Comparison of ENCODE assay signal across 29 cellular contexts in the genomic region with DNA sequence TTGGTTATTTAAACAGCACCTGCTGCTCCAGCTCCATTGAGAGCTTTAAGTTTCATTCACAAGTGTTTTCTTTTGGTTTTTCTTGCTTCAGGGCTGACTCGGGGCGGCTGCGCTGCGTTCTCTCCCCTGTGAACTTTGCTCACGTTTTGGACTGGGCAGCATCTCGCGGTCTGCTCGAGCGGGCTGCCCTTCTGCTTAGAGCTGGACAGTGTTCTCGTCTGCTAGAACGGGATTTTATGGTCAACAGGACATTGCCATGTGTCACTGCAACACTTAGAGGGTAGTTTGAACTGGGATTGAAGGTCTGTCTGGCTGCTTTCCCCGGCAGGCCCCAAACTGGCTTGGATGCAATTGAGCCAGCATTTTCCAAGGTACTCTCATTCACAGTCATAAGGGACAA. TPM values are rescaled to one million over a fixed set of nuclear protein-coding genes. Genes with fewer than 3 reads are reported as not detected.
DNase-seq lines count a peak whose midpoint lies in the region; ATAC-seq and TF ChIP-seq lines count a peak whose summit lies in the region.
"Had no signal": no experiment of that assay in that cellular context is flagged by ENCODE, and none has a peak within 500 bp of the region (broad histone marks: within the 10 kb centered on the region; RNA-seq: fewer than 3 reads in every experiment).

No MANE protein-coding gene starts in this region.

- H3K36me3 ChIP-seq in right lobe of liver (no peaks in the 10 kb centered on the region), skeletal muscle satellite cell (ENCODE audit: insufficient read depth, low read length) (no peaks in the 10 kb centered on the region), testis (ENCODE audit: low read depth, missing control alignments) (no peaks in the 10 kb centered on the region)
- H3K36me3 ChIP-seq: gastrocnemius medialis, ovary, upper lobe of left lung had no signal

- H3K9me3 Mint-ChIP-seq in WTC11 = no peaks in the 10 kb centered on the region
- H3K9me3 Mint-ChIP-seq: activated T-cell treated with anti-CD3 and anti-CD28 coated beads, Interleukin-2, amount 50 U/mL, for 24 hours; T-helper 2 cell treated with Interferon-gamma antibody and Interleukin-4, amounts not matched to agents 5 μg/mL and 100 μg/mL, for 36 hours had no signal

- H3K27ac ChIP-seq in right lobe of liver (no peak overlapping the region), testis (no peak overlapping the region)
- H3K27ac ChIP-seq: 22Rv1, C4-2B, dorsolateral prefrontal cortex, gastrocnemius medialis, GM23248, hepatocyte, ovary, upper lobe of left lung had no signal

- H3K4me3 Mint-ChIP-seq in WTC11 = no peak overlapping the region
- H3K4me3 Mint-ChIP-seq: activated CD4-positive, alpha-beta T cell treated with anti-CD3 and anti-CD28 coated beads for 36 hours; activated T-cell treated with anti-CD3 and anti-CD28 coated beads, Interleukin-2, amount 50 U/mL, for 24 hours; naive B cell; T-helper 2 cell treated with Interferon-gamma antibody and Interleukin-4, amounts not matched to agents 5 μg/mL and 100 μg/mL, for 36 hours had no signal

- H3K27me3 Mint-ChIP-seq in WTC11 (ENCODE audit: low read depth) = peaks cover 3% of the 10 kb centered on the region

- DNase-seq in DMS53 (lab: John Stamatoyannopoulos, UW) = peak; percentile 5
- no peak for DNase-seq in DMS53 treated with DMSO at 0.1 percent for 48 hours (lab: John Stamatoyannopoulos, UW; ENCODE audit: unreplicated experiment)
- no peak for DNase-seq in WTC11 (ENCODE audit: low spot score)
- DNase-seq in right lobe of liver = no peak
- no peak for DNase-seq in RPMI8226
- no peak for DNase-seq in testis
- DNase-seq: activated CD4-positive, alpha-beta T cell treated with anti-CD3 and anti-CD28 coated beads for 36 hours; activated CD8-positive, alpha-beta memory T cell treated with anti-CD3 and anti-CD28 coated beads for 24 hours; activated gamma-delta T cell treated with Interleukin-2 at 50 U/mL for 16 hours; activated T-cell treated with anti-CD3 and anti-CD28 coated beads, Interleukin-2, amount 50 U/mL, for 24 hours; dorsolateral prefrontal cortex; gastrocnemius medialis; GM23248; left colon; mesenchymal stem cell; naive B cell; NCI-H1048; NCI-H187; NCI-H2227 treated with DMSO at 0.1 percent for 48 hours; ovary; stimulated activated CD4-positive, alpha-beta T cell treated with anti-CD3 and anti-CD28 coated beads, Interleukin-2, amount 100 ng/mL, for 48 hours; upper lobe of left lung had no signal

- 27% methylated on average over 12 of the region's 12 CpGs for WGBS in right lobe of liver (ENCODE audit: insufficient coverage, low coverage, low lambda C conversion rate, missing lambda C conversion rate)
- 49 to 60% methylated on average over 12 of the region's 12 CpGs for WGBS in testis, 2 donors

- H3K9me3 ChIP-seq in right lobe of liver (no peaks in the 10 kb centered on the region), skeletal muscle satellite cell (replicated peaks; ENCODE audit: low read length) (no peaks in the 10 kb centered on the region), testis (no peaks in the 10 kb centered on the region)
- H3K9me3 ChIP-seq: Caco-2, gastrocnemius medialis, ovary, upper lobe of left lung had no signal

- H3K4me3 ChIP-seq in right lobe of liver (no peak overlapping the region), skeletal muscle satellite cell (ENCODE audit: low read length) (no peak overlapping the region), testis (no peak overlapping the region)
- H3K4me3 ChIP-seq: dorsolateral prefrontal cortex, gastrocnemius medialis, GM23248, hepatocyte, ovary, upper lobe of left lung had no signal

- POLR2A ChIA-PET in WTC11 (lab: Charles Lee) = no interaction called here

- TF ChIP-seq CTCF in WTC11 (IDR thresholded peaks at IDR 0.05) = no peak
- no peak for TF ChIP-seq CTCF in right lobe of liver (IDR thresholded peaks at IDR 0.05)
- TF ChIP-seq CTCF in testis (IDR thresholded peaks at IDR 0.05) = no peak

- H3K4me1 Mint-ChIP-seq in WTC11 = peaks cover 52% of the 10 kb centered on the region
- H3K4me1 Mint-ChIP-seq: activated CD4-positive, alpha-beta T cell treated with anti-CD3 and anti-CD28 coated beads for 36 hours had no signal

- H3K27ac Mint-ChIP-seq in WTC11 = peak overlapping the region; percentile 87
- H3K27ac Mint-ChIP-seq: activated CD4-positive, alpha-beta T cell treated with anti-CD3 and anti-CD28 coated beads for 36 hours; activated T-cell treated with anti-CD3 and anti-CD28 coated beads, Interleukin-2, amount 50 U/mL, for 24 hours; T-helper 2 cell treated with Interferon-gamma antibody and Interleukin-4, amounts not matched to agents 5 μg/mL and 100 μg/mL, for 36 hours had no signal

- H3K4me1 ChIP-seq in right lobe of liver = peaks cover 0 to 8% (median 4%) of the 10 kb centered on the region in 4 donors
- H3K4me1 ChIP-seq in skeletal muscle satellite cell (ENCODE audit: control insufficient read depth, insufficient read depth, low read length) = peaks cover 4% of the 10 kb centered on the region
- peaks cover 17% of the 10 kb centered on the region for H3K4me1 ChIP-seq in testis
- H3K4me1 ChIP-seq: Caco-2 had no signal

- no peak; the same call in 1 of the 2 replicates for ATAC-seq in WTC11
- ATAC-seq in right lobe of liver = peak; percentile 25 to 61 (median 44)
- ATAC-seq in GM19463 (IDR thresholded peaks at IDR 0.05; ENCODE audit: unreplicated experiment) = no peak
- ATAC-seq: activated CD4-positive, alpha-beta T cell treated with anti-CD3 and anti-CD28 coated beads for 36 hours; gastrocnemius medialis; left colon had no signal

- no peak overlapping the region for H3K9ac ChIP-seq in skeletal muscle satellite cell (ENCODE audit: low read depth, low read length)
- H3K9ac ChIP-seq: GM23248 had no signal

- no peak for TF ChIP-seq POLR2A in right lobe of liver (IDR thresholded peaks at IDR 0.05)
- no peak for TF ChIP-seq POLR2A in testis (IDR thresholded peaks at IDR 0.05)

- CTCF ChIA-PET in WTC11 (lab: Charles Lee) = interaction anchor here (0.6 to 3.2 kb wide), 9 partner anchors 15 to 604 kb away, joined by 3 to 57 read pairs (median 5); no protein-coding TSS in a partner anchor

- H3K27me3 ChIP-seq in right lobe of liver (peaks cover 0 to 4% of the 10 kb centered on the region in 2 donors), skeletal muscle satellite cell (ENCODE audit: control insufficient read depth, insufficient read depth, low read length) (peaks cover 70% of the 10 kb centered on the region), testis (no peaks in the 10 kb centered on the region)
- H3K27me3 ChIP-seq: ovary had no signal

- H3K36me3 Mint-ChIP-seq in WTC11 = no peaks in the 10 kb centered on the region
- H3K36me3 Mint-ChIP-seq: naive B cell had no signal

- intact Hi-C loops in right lobe of liver (cut with DNase I) (no loop called here), testis (cut with DNase I; ENCODE audit: low total_unique reads) (no loop called here)

- H3K4me2 ChIP-seq in skeletal muscle satellite cell (ENCODE audit: low read length) = peak overlapping the region; percentile 25
- H3K4me2 ChIP-seq: hepatocyte had no signal

TF ChIP-seq in WTC11, 78 proteins besides CTCF, POLR2A, EP300 and RAD21 (continues in another document):
- no peak for TF ChIP-seq AFF4 (CRISPR knock-in tag; IDR thresholded peaks at IDR 0.05; ENCODE audit: borderline replicate concordance)
- no peak for TF ChIP-seq ZNF512 (CRISPR knock-in tag; IDR thresholded peaks at IDR 0.05; ENCODE audit: borderline replicate concordance)
- no peak for TF ChIP-seq ELF4 (CRISPR knock-in tag; IDR thresholded peaks at IDR 0.05; ENCODE audit: low read depth)
- no peak for TF ChIP-seq ZNF416 (CRISPR knock-in tag; IDR thresholded peaks at IDR 0.05)
- TF ChIP-seq TEAD4 (CRISPR knock-in tag; IDR thresholded peaks at IDR 0.05) = no peak

RNA-seq across cellular contexts. Expression of gene VRK1, which starts 57.7 kb away (rescaled TPM):
- total RNA-seq in WTC11 (2021) (67.3 to 73.6 TPM (median 69.6 TPM) in 3 replicates), right lobe of liver (1 to 10 TPM; 1.8 to 6.9 (median 3.8) TPM), testis (10 to 100 TPM; 49.2 to 52.0 TPM)
- 25.8 and 34.0 TPM in 2 replicates for total RNA-seq in skeletal muscle satellite cell (2012; rRNA removed)
- polyA plus RNA-seq in testis (ENCODE audit: insufficient read depth, low read depth, low replicate concordance) = 44.7 TPM

Comparison
In these comparisons a context has a peak if more than half of its experiments do, and no peak if none do; other contexts are left out.
1. ATAC-seq: peak in right lobe of liver (4 of 4); none in WTC11 (single experiment) and GM19463 (single experiment).